ENCODE assay signal across 1 cellular context in the genomic region with DNA sequence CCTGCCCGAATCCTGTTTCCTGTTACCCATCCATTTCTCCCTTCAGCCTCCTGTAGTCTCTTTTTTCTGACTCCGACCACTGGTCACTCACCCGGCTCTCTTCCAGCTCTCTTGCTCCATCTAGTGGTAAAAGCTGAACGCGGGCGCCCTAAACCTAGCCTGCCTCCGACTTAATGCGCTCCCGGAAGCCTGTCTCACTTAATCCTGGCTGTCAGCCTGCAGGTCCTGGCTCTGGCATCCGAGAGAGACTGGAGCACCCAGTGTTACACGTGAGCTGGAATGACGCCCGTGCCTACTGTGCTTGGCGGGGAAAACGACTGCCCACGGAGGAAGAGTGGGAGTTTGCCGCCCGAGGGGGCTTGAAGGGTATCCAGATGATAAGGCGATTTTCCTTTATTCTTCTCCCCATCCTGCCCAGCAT.
TF ChIP-seq lines count a peak whose summit lies in the region.

No MANE protein-coding gene starts in this region.

TF ChIP-seq in IMR-90, 13 proteins besides CTCF, POLR2A, EP300 and RAD21:
- no peak for TF ChIP-seq RCOR1 (IDR thresholded peaks at IDR 0.05; ENCODE audit: insufficient replicate concordance, low read length)
- no peak for TF ChIP-seq FOS (IDR thresholded peaks at IDR 0.05; ENCODE audit: low read depth, low read length)
- no peak for TF ChIP-seq CHD1 (IDR thresholded peaks at IDR 0.05; ENCODE audit: low read depth, low read length)
- peak; percentile 88 for TF ChIP-seq SMC3 (IDR thresholded peaks at IDR 0.05; ENCODE audit: low read depth, low read length)
- TF ChIP-seq BHLHE40 (IDR thresholded peaks at IDR 0.05; ENCODE audit: low read depth, low read length) = no peak
- TF ChIP-seq, protein P1, sequence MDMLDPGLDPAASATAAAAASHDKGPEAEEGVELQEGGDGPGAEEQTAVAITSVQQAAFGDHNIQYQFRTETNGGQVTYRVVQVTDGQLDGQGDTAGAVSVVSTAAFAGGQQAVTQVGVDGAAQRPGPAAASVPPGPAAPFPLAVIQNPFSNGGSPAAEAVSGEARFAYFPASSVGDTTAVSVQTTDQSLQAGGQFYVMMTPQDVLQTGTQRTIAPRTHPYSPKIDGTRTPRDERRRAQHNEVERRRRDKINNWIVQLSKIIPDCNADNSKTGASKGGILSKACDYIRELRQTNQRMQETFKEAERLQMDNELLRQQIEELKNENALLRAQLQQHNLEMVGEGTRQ (IDR thresholded peaks at IDR 0.05; ENCODE audit: low read depth, low read length) = no peak
- TF ChIP-seq, protein P2, sequence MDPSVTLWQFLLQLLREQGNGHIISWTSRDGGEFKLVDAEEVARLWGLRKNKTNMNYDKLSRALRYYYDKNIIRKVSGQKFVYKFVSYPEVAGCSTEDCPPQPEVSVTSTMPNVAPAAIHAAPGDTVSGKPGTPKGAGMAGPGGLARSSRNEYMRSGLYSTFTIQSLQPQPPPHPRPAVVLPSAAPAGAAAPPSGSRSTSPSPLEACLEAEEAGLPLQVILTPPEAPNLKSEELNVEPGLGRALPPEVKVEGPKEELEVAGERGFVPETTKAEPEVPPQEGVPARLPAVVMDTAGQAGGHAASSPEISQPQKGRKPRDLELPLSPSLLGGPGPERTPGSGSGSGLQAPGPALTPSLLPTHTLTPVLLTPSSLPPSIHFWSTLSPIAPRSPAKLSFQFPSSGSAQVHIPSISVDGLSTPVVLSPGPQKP (IDR thresholded peaks at IDR 0.05; ENCODE audit: borderline replicate concordance, low read depth, low read length) = no peak
- no peak for TF ChIP-seq MXI1 (IDR thresholded peaks at IDR 0.05; ENCODE audit: borderline replicate concordance, low read depth, low read length)
- TF ChIP-seq CEBPB (IDR thresholded peaks at IDR 0.05; ENCODE audit: low read depth, low read length) = no peak
TF ChIP-seq in IMR-90: peak in this region for 1.
